Comparison of ENCODE assay signal across 8 cellular contexts in the genomic region with DNA sequence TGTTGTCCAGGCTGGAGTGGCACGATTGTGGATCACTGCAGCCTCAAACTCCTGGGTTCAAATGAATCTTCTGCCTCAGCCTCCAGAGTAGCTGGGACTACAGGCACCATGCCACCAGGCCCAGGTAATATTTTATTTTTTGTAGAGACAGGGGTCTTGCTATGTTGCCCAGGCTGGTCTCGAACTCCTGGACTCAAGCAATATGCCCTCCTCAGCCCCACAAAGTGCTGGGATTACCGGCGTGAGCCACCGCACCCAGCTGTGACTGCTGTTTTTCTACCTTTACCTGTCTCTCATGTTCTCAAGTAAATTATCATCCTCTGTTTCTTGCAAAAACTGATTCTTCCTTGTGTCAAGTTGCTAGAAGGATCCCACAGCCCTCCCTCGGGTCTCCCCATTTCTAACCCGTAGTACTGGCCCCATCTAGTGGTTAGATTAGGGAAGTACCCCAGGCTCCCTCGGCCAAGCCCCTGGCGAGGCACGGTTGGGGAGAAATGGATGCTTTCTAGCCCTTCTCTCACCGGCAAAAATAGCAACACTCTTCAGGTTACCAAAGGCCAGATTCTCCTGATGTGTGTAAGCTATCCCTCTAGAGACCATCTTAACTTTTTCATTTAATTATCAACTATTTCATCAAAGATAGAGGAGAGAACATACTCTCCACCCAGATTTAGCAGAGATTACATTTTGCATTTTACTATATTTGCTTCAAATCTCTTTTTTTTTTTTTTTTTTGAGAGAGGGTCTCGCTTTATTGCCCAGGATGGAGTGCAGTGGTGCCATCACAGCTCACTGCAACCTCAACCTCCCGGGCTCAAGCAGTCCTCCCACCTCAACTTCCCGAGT. TPM values are rescaled to one million over a fixed set of nuclear protein-coding genes. Genes with fewer than 3 reads are reported as not detected.
DNase-seq lines count a peak whose midpoint lies in the region; ATAC-seq and TF ChIP-seq lines count a peak whose summit lies in the region.

No MANE protein-coding gene starts in this region.

- peak; percentile 88 for TF ChIP-seq CTCF in OCI-LY1 (IDR thresholded peaks at IDR 0.05; ENCODE audit: low read length)

- H3K4me3 ChIP-seq in OCI-LY1 (ENCODE audit: low read depth, low read length, poor library complexity, severe bottlenecking): no peak overlapping the region
- no peak overlapping the region for H3K4me3 ChIP-seq in naive thymus-derived CD4-positive, alpha-beta T cell (ENCODE audit: low read length)

- peak overlapping the region in 1 of 10 donors; percentile 42 for H3K4me3 Mint-ChIP-seq in naive thymus-derived CD4-positive, alpha-beta T cell

- H3K27me3 ChIP-seq in OCI-LY1 (ENCODE audit: insufficient read depth, low read length): 0 out of 2 replicates have a peak, but pooled peaks cover 4% of the 10 kb centered on the region
- no peaks in the 10 kb centered on the region for H3K27me3 ChIP-seq in naive thymus-derived CD4-positive, alpha-beta T cell (ENCODE audit: control insufficient read depth in 2 of 2, insufficient read depth in 2 of 2, low read length in 2 of 2)

- H3F3A ChIP-seq in OCI-LY1 (ENCODE audit: insufficient read depth, low read length): no peaks in the 10 kb centered on the region

- POLR2A ChIA-PET in naive thymus-derived CD4-positive, alpha-beta T cell (lab: Charles Lee): interaction anchor here (0.7 to 1.3 kb wide), 2 partner anchors 46 to 59 kb away, joined by 3 read pairs; no protein-coding TSS in a partner anchor

- peaks cover 0 to 6% (median 4%) of the 10 kb centered on the region in 7 donors for H3K4me1 Mint-ChIP-seq in naive thymus-derived CD4-positive, alpha-beta T cell

- CTCF ChIA-PET in naive thymus-derived CD4-positive, alpha-beta T cell (lab: Charles Lee): interaction anchor here (0.6 to 6.6 kb wide), 17 partner anchors 11 to 1646 kb away, joined by 3 to 66 read pairs (median 4); no protein-coding TSS in a partner anchor

- no peaks in the 10 kb centered on the region for H3K9me2 ChIP-seq in OCI-LY1 (ENCODE audit: low read depth, low read length)

- no peak overlapping the region for H3K27ac ChIP-seq in OCI-LY1 (ENCODE audit: low read depth, low read length, poor library complexity, severe bottlenecking)
- H3K27ac ChIP-seq in naive thymus-derived CD4-positive, alpha-beta T cell (ENCODE audit: low read depth, low read length): no peak overlapping the region

- H4K20me1 ChIP-seq in OCI-LY1 (ENCODE audit: insufficient read depth, low read length): no peaks in the 10 kb centered on the region

- no peaks in the 10 kb centered on the region for H3K79me2 ChIP-seq in OCI-LY1 (ENCODE audit: insufficient read depth, low read length)

- H3K9me3 Mint-ChIP-seq in naive thymus-derived CD4-positive, alpha-beta T cell: peaks cover 0 to 1% (median 0%) of the 10 kb centered on the region in 11 donors

- H3K36me3 Mint-ChIP-seq in naive thymus-derived CD4-positive, alpha-beta T cell: no peaks in the 10 kb centered on the region

- intact Hi-C loops in naive thymus-derived CD4-positive, alpha-beta T cell (cut with micrococcal nuclease): loop anchor here (1.0 to 2.0 kb wide), 9 partner anchors 45 to 652 kb away; partner anchors contain the start of gene ASB6 (in 2 of the 2)

- no peak overlapping the region for H3K9ac ChIP-seq in OCI-LY1 (ENCODE audit: low read length)

- no peak for TF ChIP-seq POLR2A in erythroblast (IDR thresholded peaks at IDR 0.05; ENCODE audit: low read length)

- no peaks in the 10 kb centered on the region for H3K9me3 ChIP-seq in OCI-LY1 (ENCODE audit: low read length)
- H3K9me3 ChIP-seq in naive thymus-derived CD4-positive, alpha-beta T cell (ENCODE audit: control insufficient read depth in 2 of 3, low read length in 3 of 3): no peaks in the 10 kb centered on the region

- no peaks in the 10 kb centered on the region for H3K4me1 ChIP-seq in OCI-LY1 (ENCODE audit: insufficient read depth, low read length, severe bottlenecking)
- no peaks in the 10 kb centered on the region for H3K4me1 ChIP-seq in naive thymus-derived CD4-positive, alpha-beta T cell (ENCODE audit: control insufficient read depth in 2 of 2, insufficient read depth in 2 of 2, low read length in 2 of 2)

- H3K27ac Mint-ChIP-seq in naive thymus-derived CD4-positive, alpha-beta T cell: no peak overlapping the region

- peaks cover 0 to 20% (median 0%) of the 10 kb centered on the region in 5 donors for H3K27me3 Mint-ChIP-seq in naive thymus-derived CD4-positive, alpha-beta T cell

- H3K36me3 ChIP-seq in OCI-LY1 (ENCODE audit: insufficient read depth, low read length): no peaks in the 10 kb centered on the region
- H3K36me3 ChIP-seq in naive thymus-derived CD4-positive, alpha-beta T cell (ENCODE audit: control insufficient read depth in 2 of 3, insufficient read depth in 3 of 3, low read length in 3 of 3): no peaks in the 10 kb centered on the region

- no peak overlapping the region for H3K4me2 ChIP-seq in OCI-LY1 (ENCODE audit: low read length)

- DNase-seq in COLO829 (ENCODE audit: low spot score): peak; percentile 86
- DNase-seq in HPDE6-E6E7 (ENCODE audit: extremely low spot score): peak; percentile 85
- peak; percentile 74 for DNase-seq in activated CD8-positive, alpha-beta memory T cell treated with anti-CD3 and anti-CD28 coated beads, Interleukin-2, amount 50 U/mL, for 4 hours
- DNase-seq in erythroblast (lab: John Stamatoyannopoulos, UW): peak; percentile 79 to 85
- DNase-seq in naive thymus-derived CD4-positive, alpha-beta T cell: peak; percentile 44 to 83 (median 76)
- DNase-seq in stimulated activated CD8-positive, alpha-beta memory T cell treated with anti-CD3 and anti-CD28 coated beads, Interleukin-7, amount 100 ng/mL, for 48 hours (ENCODE audit: extremely low read depth in 1 of 2, low read depth in 1 of 2): peak; percentile 25 to 50

- H2AFZ ChIP-seq in OCI-LY1 (ENCODE audit: low read length): no peak overlapping the region

- peak; percentile 99 for ATAC-seq in naive thymus-derived CD4-positive, alpha-beta T cell
- ATAC-seq in HG02763 (IDR thresholded peaks at IDR 0.05; ENCODE audit: unreplicated experiment): no peak

RNA-seq across cellular contexts. Expression of gene TOR1B, which starts 19.2 kb away (rescaled TPM):
- total RNA-seq in naive thymus-derived CD4-positive, alpha-beta T cell: 10 to 100 TPM; 16.2 to 30.9 (median 23.9) TPM
- polyA plus RNA-seq in naive thymus-derived CD4-positive, alpha-beta T cell: 10 to 100 TPM; 10.9 to 21.7 TPM

RNA-seq across cellular contexts. Expression of gene PTGES, which starts 30.9 kb away (rescaled TPM):
- 1 to 10 TPM in 1 of 5 experiments, under 1 TPM in 2, not detected in 2; 0.19 to 1.1 (median 0.50) TPM for total RNA-seq in naive thymus-derived CD4-positive, alpha-beta T cell
- polyA plus RNA-seq in naive thymus-derived CD4-positive, alpha-beta T cell: not detected

RNA-seq across cellular contexts. Expression of gene TOR1A, which starts 40.2 kb away (rescaled TPM):
- total RNA-seq in naive thymus-derived CD4-positive, alpha-beta T cell: 10 to 100 TPM; 13.8 to 52.9 (median 34.7) TPM
- polyA plus RNA-seq in naive thymus-derived CD4-positive, alpha-beta T cell: 10 to 100 TPM; 48.9 to 68.2 TPM

RNA-seq across cellular contexts. Expression of gene C9orf78, which starts 51.3 kb away (rescaled TPM):
- 100 to 1,000 TPM in 2 of 5 experiments, 10 to 100 TPM in 3; 66.2 to 118 (median 95.8) TPM for total RNA-seq in naive thymus-derived CD4-positive, alpha-beta T cell
- polyA plus RNA-seq in naive thymus-derived CD4-positive, alpha-beta T cell: 100 to 1,000 TPM; 175 to 234 TPM

RNA-seq across cellular contexts. Expression of gene USP20, which starts 51.5 kb away (rescaled TPM):
- total RNA-seq in naive thymus-derived CD4-positive, alpha-beta T cell: 100 to 1,000 TPM in 3 of 5 experiments, 10 to 100 TPM in 2; 94.9 to 156 (median 118) TPM
- polyA plus RNA-seq in naive thymus-derived CD4-positive, alpha-beta T cell: 10 to 100 TPM; 41.0 to 87.2 TPM
